In genomic region chr5:124371121-124371706, GRCh38 we compare ENCODE assay signal across 23 cellular contexts.
DNase-seq lines count a peak whose midpoint lies in the region; ATAC-seq and TF ChIP-seq lines count a peak whose summit lies in the region.
"Had no signal": no experiment of that assay in that cellular context is flagged by ENCODE, and none has a peak within 500 bp of the region (broad histone marks: within the 10 kb centered on the region; RNA-seq: fewer than 3 reads in every experiment).

No MANE protein-coding gene starts in this region.

- no peak overlapping the region for H3K18ac ChIP-seq in neuronal stem cell (ENCODE audit: low read length)

- no peak overlapping the region for H3K4me3 ChIP-seq in Panc1 (ENCODE audit: low read depth in 2 of 2, low read length in 2 of 2)
- H3K4me3 ChIP-seq in neuronal stem cell (ENCODE audit: low read length in 2 of 2): no peak overlapping the region
- no peak overlapping the region for H3K4me3 ChIP-seq in A673 (ENCODE audit: low read depth, low read length, poor library complexity, severe bottlenecking)
- H3K4me3 ChIP-seq: A549, HAP-1, K562, tibial nerve had no signal

- DNase-seq in AG08395 (ENCODE audit: low spot score): peak; percentile 41
- DNase-seq in Panc1 (ENCODE audit: low read depth, low spot score): no peak
- DNase-seq in fibroblast of the conjunctiva (ENCODE audit: low read depth): peak; percentile 61
- no peak for DNase-seq in neuronal stem cell (ENCODE audit: low spot score)
- DNase-seq in A673 (ENCODE audit: low spot score): no peak
- DNase-seq in cerebellar cortex (ENCODE audit: low spot score): no peak
- no peak for DNase-seq in cerebellar nuclear complex (lab: John Stamatoyannopoulos, UW)
- DNase-seq in NCI-H1417 (lab: John Stamatoyannopoulos, UW): no peak
- DNase-seq: activated CD4-positive, alpha-beta T cell treated with anti-CD3 and anti-CD28 coated beads, Interleukin-2, amount 10 ng/mL, durations not matched to agents 24 days and 14 days; activated naive CD4-positive, alpha-beta T cell treated with Interleukin-2 at 50 U/mL for 16 hours; CD8-positive, alpha-beta memory T cell; MV-4-11; naive thymus-derived CD4-positive, alpha-beta T cell; NCI-H1930; NCI-H446 treated with DMSO at 0.1 percent for 48 hours; posterior cingulate gyrus; SW 1271 had no signal

- H3K27me3 ChIP-seq in Panc1 (ENCODE audit: control insufficient read depth, insufficient read depth, low read length) (no peaks in the 10 kb centered on the region), neuronal stem cell (ENCODE audit: control insufficient read depth in 3 of 3, insufficient read depth in 3 of 3, low read depth in 1 of 3, low read length in 3 of 3) (no peaks in the 10 kb centered on the region), A673 (replicated peaks; ENCODE audit: insufficient read depth, low read depth, low read length, poor library complexity) (no peaks in the 10 kb centered on the region)
- H3K27me3 ChIP-seq: tibial nerve had no signal

- POLR2A ChIA-PET in Panc1 (lab: Charles Lee): no interaction called here
- POLR2A ChIA-PET in A673 (lab: Charles Lee; ENCODE audit: low non-redundant PET): interaction anchor here (0.6 kb wide), 1 partner anchor 8 kb away, joined by 3 read pairs; no protein-coding TSS in a partner anchor

- H3K27ac ChIP-seq in Panc1 (ENCODE audit: low read length): peak overlapping the region; percentile 40; the same call in 1 of the 2 replicates
- no peak overlapping the region for H3K27ac ChIP-seq in neuronal stem cell (replicated peaks; ENCODE audit: low read length)
- H3K27ac ChIP-seq in A673 (ENCODE audit: low read depth, low read length, poor library complexity, severe bottlenecking): no peak overlapping the region
- H3K27ac ChIP-seq: A549, epithelial cell of prostate, RWPE1, tibial nerve had no signal

- H3K9me3 ChIP-seq in Panc1 (ENCODE audit: control insufficient read depth, insufficient read depth, low read depth, low read length): no peaks in the 10 kb centered on the region; the same call in 1 of the 2 replicates
- peaks cover 0 to 9% of the 10 kb centered on the region in 2 donors for H3K9me3 ChIP-seq in neuronal stem cell (replicated peaks in 1 of 2; ENCODE audit: control insufficient read depth in 2 of 2, insufficient read depth in 1 of 2, low read depth in 1 of 2, low read length in 2 of 2)
- no peaks in the 10 kb centered on the region for H3K9me3 ChIP-seq in A673 (ENCODE audit: low read depth, low read length, poor library complexity, severe bottlenecking)
- H3K9me3 ChIP-seq: A549, HAP-1 had no signal

- H3K4ac ChIP-seq in neuronal stem cell (ENCODE audit: low read length): no peak overlapping the region

- no peak overlapping the region for H2BK5ac ChIP-seq in neuronal stem cell (ENCODE audit: low read length)

- no TSS peak for BruUV-seq in Panc1 (replicated peaks; lab: Mats Ljungman, UMichigan)
- no TSS peak for BruUV-seq in A673 (replicated peaks; lab: Mats Ljungman, UMichigan)

- H3K9ac ChIP-seq in neuronal stem cell (ENCODE audit: low read depth, low read length, poor library complexity): no peak overlapping the region

- H2BK12ac ChIP-seq in neuronal stem cell (ENCODE audit: low read length): no peak overlapping the region

- H2AFZ ChIP-seq in neuronal stem cell (ENCODE audit: low read length): peak overlapping the region; percentile 3

- no peak overlapping the region for H2AK5ac ChIP-seq in neuronal stem cell (ENCODE audit: low read depth, low read length)

- TF ChIP-seq CTCF in Panc1 (IDR thresholded peaks at IDR 0.05): no peak
- TF ChIP-seq CTCF in A673 (conservative IDR thresholded peaks at IDR 0.05; ENCODE audit: low read depth, low read length): no peak

- no peak overlapping the region for H3K4me2 ChIP-seq in neuronal stem cell (ENCODE audit: insufficient read depth, low read length, poor library complexity, severe bottlenecking)
- H3K4me2 ChIP-seq: A549 had no signal

- H3K36me3 ChIP-seq in Panc1 (ENCODE audit: control insufficient read depth, insufficient read depth, low read length): no peaks in the 10 kb centered on the region
- no peaks in the 10 kb centered on the region for H3K36me3 ChIP-seq in neuronal stem cell (replicated peaks in 1 of 2; ENCODE audit: control insufficient read depth in 2 of 2, insufficient read depth in 2 of 2, low read length in 2 of 2)
- no peaks in the 10 kb centered on the region for H3K36me3 ChIP-seq in A673 (ENCODE audit: insufficient read depth, low read length, poor library complexity, severe bottlenecking)
- H3K36me3 ChIP-seq: HAP-1, tibial nerve had no signal

- H2BK120ac ChIP-seq in neuronal stem cell (ENCODE audit: low read depth, low read length): no peak overlapping the region

- no peak overlapping the region for H3K14ac ChIP-seq in neuronal stem cell (ENCODE audit: low read length)

- H4K8ac ChIP-seq in neuronal stem cell (ENCODE audit: low read depth, low read length): no peak overlapping the region

- in situ Hi-C loops in Panc1 (cut with HindIII; ENCODE audit: low pct_unique_long_range_greater_than_20kb, low sequenced_read_pairs): no loop called here

- no peak overlapping the region for H2BK15ac ChIP-seq in neuronal stem cell (ENCODE audit: low read length)

- CTCF ChIA-PET in Panc1 (lab: Charles Lee): no interaction called here
- CTCF ChIA-PET in A673 (lab: Charles Lee): no interaction called here

- H3K4me1 ChIP-seq in Panc1 (ENCODE audit: control insufficient read depth, insufficient read depth, low read length): no peaks in the 10 kb centered on the region
- no peaks in the 10 kb centered on the region for H3K4me1 ChIP-seq in neuronal stem cell (ENCODE audit: control insufficient read depth in 2 of 2, insufficient read depth in 1 of 2, low read depth in 1 of 2, low read length in 2 of 2)
- H3K4me1 ChIP-seq in A673 (ENCODE audit: insufficient read depth, low read length, poor library complexity, severe bottlenecking): no peaks in the 10 kb centered on the region
- H3K4me1 ChIP-seq: A549, HAP-1, tibial nerve had no signal

- no peak overlapping the region for H4K91ac ChIP-seq in neuronal stem cell (ENCODE audit: low read depth, low read length, poor library complexity)

- no peaks in the 10 kb centered on the region for H3K79me1 ChIP-seq in neuronal stem cell (ENCODE audit: low read depth, low read length)

- no CpG with 5 or more reads among the region's 4 CpGs for WGBS in neuronal stem cell (ENCODE audit: extremely low coverage in 2 of 2, insufficient read length in 2 of 2, insufficient replicate concordance in 1 of 2), 2 donors

- no peak overlapping the region for H3K23ac ChIP-seq in neuronal stem cell (ENCODE audit: low read depth, low read length, poor library complexity)

- intact Hi-C loops in Panc1 (cut with micrococcal nuclease; ENCODE audit: unreplicated experiment) (no loop called here), A673 (cut with micrococcal nuclease; ENCODE audit: unreplicated experiment) (no loop called here)

- no peak for ATAC-seq in Panc1
- ATAC-seq: A549; K562; naive thymus-derived CD4-positive, alpha-beta T cell had no signal

Comparison
In these comparisons a context has a peak if more than half of its experiments do, and no peak if none do; other contexts are left out.
1. DNase-seq: peak in AG08395 (single experiment) and fibroblast of the conjunctiva (single experiment); none in Panc1 (single experiment), neuronal stem cell (single experiment), A673 (single experiment), cerebellar cortex (single experiment), cerebellar nuclear complex (0 of 2) and NCI-H1417 (0 of 3).